Comparison of ENCODE assay signal across 8 cellular contexts in genomic region chr16:87766485-87766797, GRCh38. TPM values are rescaled to one million over a fixed set of nuclear protein-coding genes. Genes with fewer than 3 reads are reported as not detected.
DNase-seq lines count a peak whose midpoint lies in the region; FAIRE-seq and TF ChIP-seq lines count a peak whose summit lies in the region.

No MANE protein-coding gene starts in this region.

- DNase-seq in neural crest cell (ENCODE audit: low read depth, low spot score) (no peak), HTR-8/SVneo (ENCODE audit: insufficient read length, low spot score) (no peak), NCI-H524 (lab: John Stamatoyannopoulos, UW) (no peak), posterior cingulate gyrus (no peak), COR-L47 (lab: John Stamatoyannopoulos, UW) (no peak)

- H3K79me2 ChIP-seq in OCI-LY1 (ENCODE audit: insufficient read depth, low read length), result peaks cover 32% of the 10 kb centered on the region

- peaks cover 66% of the 10 kb centered on the region for H3K4me1 ChIP-seq in OCI-LY1 (ENCODE audit: insufficient read depth, low read length, severe bottlenecking)
- H3K4me1 ChIP-seq in endocrine pancreas (ENCODE audit: control insufficient read depth, insufficient read depth, low read length), result peaks cover 4% of the 10 kb centered on the region

- H3K36me3 Mint-ChIP-seq in neural crest cell (ENCODE audit: low read depth), result no peaks in the 10 kb centered on the region

- H3K27me3 Mint-ChIP-seq in neural crest cell (ENCODE audit: low read depth), result no peaks in the 10 kb centered on the region

- no peak overlapping the region for H3K27ac Mint-ChIP-seq in neural crest cell (ENCODE audit: unreplicated experiment)

- peak overlapping the region; percentile 69 for H3K4me2 ChIP-seq in OCI-LY1 (ENCODE audit: low read length)

- FAIRE-seq in HTR-8/SVneo (lab: Jason Lieb, UNC), result no peak

- intact Hi-C loops in posterior cingulate gyrus (cut with DNase I), result loop anchor here (5.0 kb wide), 1 partner anchor 374 kb away; the partner anchor contains the start of gene MAP1LC3B

- TF ChIP-seq CTCF in C4-2B (conservative IDR thresholded peaks at IDR 0.05) (no peak), OCI-LY1 (IDR thresholded peaks at IDR 0.05; ENCODE audit: low read length) (no peak), neural crest cell (conservative IDR thresholded peaks at IDR 0.05) (no peak)

- peak overlapping the region; percentile 90 for H3K9ac ChIP-seq in OCI-LY1 (ENCODE audit: low read length)
- peak overlapping the region; percentile 54 for H3K9ac ChIP-seq in endocrine pancreas (ENCODE audit: control insufficient read depth, insufficient read depth, low read length)

- peaks cover 27% of the 10 kb centered on the region for H3K4me1 Mint-ChIP-seq in neural crest cell

- peaks cover 25% of the 10 kb centered on the region for H3K36me3 ChIP-seq in OCI-LY1 (ENCODE audit: insufficient read depth, low read length)
- peaks cover 1% of the 10 kb centered on the region for H3K36me3 ChIP-seq in endocrine pancreas (ENCODE audit: control insufficient read depth, insufficient read depth, low read length)

- no peaks in the 10 kb centered on the region for H4K20me1 ChIP-seq in OCI-LY1 (ENCODE audit: insufficient read depth, low read length)

- H2AFZ ChIP-seq in OCI-LY1 (ENCODE audit: low read length), result no peak overlapping the region

- H3K27ac ChIP-seq in C4-2B, result peak overlapping the region; percentile 84
- peak overlapping the region; percentile 85 for H3K27ac ChIP-seq in OCI-LY1 (ENCODE audit: low read depth, low read length, poor library complexity, severe bottlenecking)

- no peaks in the 10 kb centered on the region for H3K9me3 Mint-ChIP-seq in neural crest cell

- H3K9me3 ChIP-seq in OCI-LY1 (ENCODE audit: low read length) (no peaks in the 10 kb centered on the region), endocrine pancreas (ENCODE audit: control insufficient read depth, low read length) (no peaks in the 10 kb centered on the region)

- H3K4me3 ChIP-seq in OCI-LY1 (ENCODE audit: low read depth, low read length, poor library complexity, severe bottlenecking) (peak overlapping the region; percentile 90), endocrine pancreas (ENCODE audit: control insufficient read depth, insufficient read depth, low read length) (no peak overlapping the region)

- H3K27me3 ChIP-seq in OCI-LY1 (ENCODE audit: insufficient read depth, low read length) (no peaks in the 10 kb centered on the region), endocrine pancreas (ENCODE audit: control insufficient read depth, insufficient read depth, low read length) (no peaks in the 10 kb centered on the region)

- no peaks in the 10 kb centered on the region for H3K9me2 ChIP-seq in OCI-LY1 (ENCODE audit: low read depth, low read length)

- no peaks in the 10 kb centered on the region for H3F3A ChIP-seq in OCI-LY1 (ENCODE audit: insufficient read depth, low read length)

- peak overlapping the region; percentile 99 for H3K4me3 Mint-ChIP-seq in neural crest cell

RNA-seq across cellular contexts. Expression of gene KLHDC4, which starts 0.7 kb away (rescaled TPM):
- total RNA-seq in neural crest cell, result 55.4 and 57.0 TPM in 2 replicates
